30 cellular contexts compared by ENCODE assay signal in genomic region chr14:106613256-106613655, GRCh38.
"Had no signal": no experiment of that assay in that cellular context is flagged by ENCODE, and none has a peak within 500 bp of the region (broad histone marks: within the 10 kb centered on the region; RNA-seq: fewer than 3 reads in every experiment).

No MANE protein-coding gene starts in this region.

- H3K27ac Mint-ChIP-seq: activated B cell treated with CpG ODN at 0.5 μM for 24 hours; activated CD8-positive, alpha-beta T cell treated with anti-CD3 and anti-CD28 coated beads for 36 hours; activated naive CD8-positive, alpha-beta T cell treated with anti-CD3 and anti-CD28 coated beads, Interleukin-2, amount 10 ng/mL, durations not matched to agents 7 days and 5 days; activated T-cell treated with anti-CD3 and anti-CD28 coated beads, Interleukin-2, amount 50 U/mL, for 24 hours; activated T-helper 2 cell treated with anti-CD3 and anti-CD28 coated beads, Interferon-gamma antibody, Interleukin-2, Interleukin-4, amounts not matched to agents 10 μg/mL and 5 μg/mL and 100 μg/mL, durations not matched to agents 14 hours and 24 hours and 36 hours had no signal

- H3K27ac ChIP-seq: ascending aorta, cardiac muscle cell, colonic mucosa, PC-9, RWPE1, VCaP had no signal

- H3K4me1 ChIP-seq: ascending aorta, colonic mucosa had no signal

- ATAC-seq: activated CD8-positive, alpha-beta T cell treated with anti-CD3 and anti-CD28 coated beads for 36 hours; Right ventricle myocardium inferior; SK-N-SH treated with all-trans-retinoic acid at 6 μM for 48 hours had no signal

- H3K4me3 Mint-ChIP-seq: activated B cell treated with CpG ODN at 0.5 μM for 24 hours; activated CD8-positive, alpha-beta T cell treated with anti-CD3 and anti-CD28 coated beads for 36 hours; activated naive CD8-positive, alpha-beta T cell treated with anti-CD3 and anti-CD28 coated beads, Interleukin-2, amount 10 ng/mL, durations not matched to agents 7 days and 5 days; activated T-cell treated with anti-CD3 and anti-CD28 coated beads, Interleukin-2, amount 50 U/mL, for 24 hours; central memory CD8-positive, alpha-beta T cell had no signal

- H3K4me2 ChIP-seq: PC-9 had no signal

- H3K9me3 ChIP-seq: ascending aorta, colonic mucosa had no signal

- DNase-seq: activated B cell treated with CpG ODN at 0.5 μM for 24 hours; activated CD4-positive, alpha-beta T cell treated with anti-CD3 and anti-CD28 coated beads for 48 hours; activated CD4-positive, alpha-beta T cell treated with anti-CD3 and anti-CD28 coated beads, Interleukin-2, amount 50 U/mL, for 4 hours; activated CD4-positive, CD25-positive, alpha-beta regulatory T cell treated with anti-CD3 and anti-CD28 coated beads, Interleukin-2, amount 50 U/mL, for 72 hours; activated CD8-positive, alpha-beta T cell treated with anti-CD3 and anti-CD28 coated beads for 36 hours; activated gamma-delta T cell; activated naive CD4-positive, alpha-beta T cell treated with anti-CD3 and anti-CD28 coated beads, Interleukin-2, amount 50 U/mL, for 16 hours; activated naive CD8-positive, alpha-beta T cell treated with anti-CD3 and anti-CD28 coated beads, Interleukin-2, amount 10 ng/mL, durations not matched to agents 7 days and 5 days; activated T-cell treated with anti-CD3 and anti-CD28 coated beads, Interleukin-2, amount 50 U/mL, for 24 hours; amygdala; colonic mucosa; Karpas-422; NCI-H1105; NCI-H1417 treated with DMSO at 0.1 percent for 48 hours; NCI-H1930; NCI-H2081 treated with DMSO at 0.1 percent for 48 hours; NCI-H226; NCI-H524 treated with DMSO at 0.1 percent for 48 hours; PC-9; SIG-M5; SW 1271; T-helper 9 cell had no signal

- H3K36me3 ChIP-seq: ascending aorta, cardiac muscle cell, colonic mucosa had no signal

- H3K36me3 Mint-ChIP-seq: activated naive CD8-positive, alpha-beta T cell treated with anti-CD3 and anti-CD28 coated beads, Interleukin-2, amount 10 ng/mL, durations not matched to agents 7 days and 5 days had no signal

- H3K4me3 ChIP-seq: ascending aorta, cardiac muscle cell, colonic mucosa, PC-9 had no signal

- H3K27me3 ChIP-seq: ascending aorta, cardiac muscle cell, colonic mucosa had no signal

- H3K4me1 Mint-ChIP-seq: activated B cell treated with CpG ODN at 0.5 μM for 24 hours; central memory CD8-positive, alpha-beta T cell had no signal

- H3K9me3 Mint-ChIP-seq: activated B cell treated with CpG ODN at 0.5 μM for 24 hours; activated CD8-positive, alpha-beta T cell treated with anti-CD3 and anti-CD28 coated beads for 36 hours; activated naive CD8-positive, alpha-beta T cell treated with anti-CD3 and anti-CD28 coated beads, Interleukin-2, amount 10 ng/mL, durations not matched to agents 7 days and 5 days; activated T-cell treated with anti-CD3 and anti-CD28 coated beads, Interleukin-2, amount 50 U/mL, for 24 hours; activated T-helper 2 cell treated with anti-CD3 and anti-CD28 coated beads, Interferon-gamma antibody, Interleukin-2, Interleukin-4, amounts not matched to agents 10 μg/mL and 5 μg/mL and 100 μg/mL, durations not matched to agents 14 hours and 24 hours and 36 hours; central memory CD8-positive, alpha-beta T cell had no signal

- H2AFZ ChIP-seq: PC-9 had no signal
